9 cellular contexts compared by ENCODE assay signal in the genomic region with DNA sequence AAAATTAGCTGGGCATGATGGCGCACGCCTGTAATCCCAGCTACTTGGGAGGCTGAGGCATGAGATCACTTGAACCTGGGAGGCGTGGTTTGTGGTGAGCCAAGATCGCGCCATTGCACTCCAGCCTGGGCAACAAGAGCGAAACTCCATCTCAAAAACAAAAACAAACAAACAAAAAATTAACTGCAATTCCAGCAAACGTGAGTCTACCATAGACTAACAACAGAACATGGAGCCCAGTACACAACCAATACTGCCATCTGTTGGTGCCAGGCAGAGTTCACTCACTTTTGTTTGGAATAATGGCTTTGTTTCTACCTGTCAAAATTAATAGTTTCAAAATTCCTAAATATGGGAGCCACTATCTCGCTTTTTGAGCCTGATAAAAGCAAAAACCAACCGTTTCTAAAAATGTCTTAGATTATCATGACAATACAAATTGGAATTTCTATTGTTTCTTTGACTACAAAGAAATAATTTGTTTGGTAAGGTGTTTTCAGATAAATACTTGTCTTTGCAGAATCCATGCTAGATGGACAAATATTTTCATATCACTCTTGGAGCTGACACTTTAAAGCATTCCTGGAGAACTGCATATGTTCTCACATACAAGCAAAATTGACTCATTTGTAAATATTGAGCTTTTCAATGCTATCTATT. TPM values are rescaled to one million over a fixed set of nuclear protein-coding genes. Genes with fewer than 3 reads are reported as not detected.
DNase-seq lines count a peak whose midpoint lies in the region; ATAC-seq, FAIRE-seq and TF ChIP-seq lines count a peak whose summit lies in the region.
"Had no signal": no experiment of that assay in that cellular context is flagged by ENCODE, and none has a peak within 500 bp of the region (broad histone marks: within the 10 kb centered on the region; RNA-seq: fewer than 3 reads in every experiment).

No MANE protein-coding gene starts in this region.

- FAIRE-seq in D721Med (lab: Jason Lieb, UNC) (no peak), endothelial cell of umbilical vein (lab: Jason Lieb, UNC) (peak; percentile 91)

- no peak overlapping the region for H3K4me2 ChIP-seq in endothelial cell of umbilical vein (ENCODE audit: insufficient read depth, low read length)

- H3K27ac ChIP-seq in HEK293 (ENCODE audit: extremely low read depth, low read depth, low read length) (no peak overlapping the region), endothelial cell of umbilical vein (ENCODE audit: insufficient read depth, low read depth, low read length) (no peak overlapping the region)
- H3K27ac ChIP-seq: SK-N-MC had no signal

- H4K20me1 ChIP-seq in endothelial cell of umbilical vein (replicated peaks; ENCODE audit: control insufficient read depth, extremely low read depth, insufficient read depth, low read length) = no peaks in the 10 kb centered on the region

- H3K4me1 ChIP-seq in HEK293 (ENCODE audit: control insufficient read depth, insufficient read depth, low read length) (no peaks in the 10 kb centered on the region), endothelial cell of umbilical vein (ENCODE audit: control insufficient read depth, extremely low read depth, insufficient read depth, low read length) (no peaks in the 10 kb centered on the region)

- TF ChIP-seq CTCF in D721Med (IDR thresholded peaks at IDR 0.05; ENCODE audit: insufficient read depth, missing control alignments) = peak; percentile 66
- 0 out of 2 replicates have a peak, but pooled peaks have one; percentile 19 for TF ChIP-seq CTCF in HEK293 (tag by site-specific recombination; IDR thresholded peaks at IDR 0.05)
- peak; percentile 53 to 70 for TF ChIP-seq CTCF in endothelial cell of umbilical vein (IDR thresholded peaks at IDR 0.05; ENCODE audit: extremely low read depth in 1 of 2, insufficient read depth in 1 of 2, low read depth in 1 of 2, low read length in 2 of 2)

- no TSS peak for BruUV-seq in endothelial cell of umbilical vein (replicated peaks; lab: Mats Ljungman, UMichigan)

- H3K4me3 ChIP-seq in HEK293 (ENCODE audit: low read depth, low read length) (no peak overlapping the region), endothelial cell of umbilical vein (replicated peaks in 1 of 3; ENCODE audit: insufficient read depth in 1 of 3, low read depth in 1 of 3, low read length in 3 of 3) (no peak overlapping the region)
- H3K4me3 ChIP-seq: SK-N-MC had no signal

- no peak overlapping the region for H2AFZ ChIP-seq in endothelial cell of umbilical vein (ENCODE audit: low read depth, low read length)

- dilution Hi-C loops in endothelial cell of umbilical vein (cut with MboI; ENCODE audit: extremely low pct_ligation_motif_present, low sequenced_read_pairs) = no loop called here

- no peaks in the 10 kb centered on the region for H3K36me3 ChIP-seq in HEK293 (ENCODE audit: control insufficient read depth in 2 of 2, insufficient read depth in 1 of 2, low read length in 2 of 2)
- H3K36me3 ChIP-seq in endothelial cell of umbilical vein (ENCODE audit: control insufficient read depth in 2 of 2, extremely low read depth in 1 of 2, insufficient read depth in 2 of 2, low read length in 2 of 2) = no peaks in the 10 kb centered on the region

- no peak overlapping the region for H3K9ac ChIP-seq in endothelial cell of umbilical vein (replicated peaks; ENCODE audit: extremely low read depth, insufficient read depth, low read length)

- peaks cover 5% of the 10 kb centered on the region for H3K79me2 ChIP-seq in endothelial cell of umbilical vein (ENCODE audit: control insufficient read depth, insufficient read depth, low read length)

- POLR2A ChIA-PET in HEK293 (lab: Yijun Ruan, JAX) = no interaction called here
- POLR2A ChIA-PET in endothelial cell of umbilical vein (lab: Charles Lee) = no interaction called here

- no peak for TF ChIP-seq POLR2A in endothelial cell of umbilical vein (IDR thresholded peaks at IDR 0.05; ENCODE audit: low read depth, low read length)

- no peak for ATAC-seq in HG02884 (IDR thresholded peaks at IDR 0.05; ENCODE audit: unreplicated experiment)

- CTCF ChIA-PET in HEK293 (lab: Yijun Ruan, JAX) (interaction anchor here (0.6 to 2.1 kb wide), 13 partner anchors 9 to 1458 kb away, joined by 3 to 8 read pairs (median 3); no protein-coding TSS in a partner anchor), endothelial cell of umbilical vein (lab: Charles Lee) (interaction anchor here (0.7 to 6.1 kb wide), 19 partner anchors 12 to 210 kb away, joined by 3 to 49 read pairs (median 5); no protein-coding TSS in a partner anchor)

- DNase-seq in D721Med (ENCODE audit: insufficient read length, low spot score) (no peak), RPMI7951 (ENCODE audit: low read depth) (peak; percentile 49), endothelial cell of umbilical vein (ENCODE audit: low read depth, low spot score) (peak; percentile 67), pons (ENCODE audit: low spot score) (peak; percentile 34), DMS153 treated with DMSO at 0.1 percent for 48 hours (lab: John Stamatoyannopoulos, UW; ENCODE audit: unreplicated experiment) (no peak), COLO829 (ENCODE audit: low spot score) (no peak)

- H3K27me3 ChIP-seq in endothelial cell of umbilical vein (ENCODE audit: control insufficient read depth in 2 of 2, insufficient read depth in 2 of 2, low read length in 2 of 2) = no peaks in the 10 kb centered on the region

- H3K9me3 ChIP-seq in HEK293 (ENCODE audit: control insufficient read depth, insufficient read depth, low read depth, low read length) = no peaks in the 10 kb centered on the region
- H3K9me3 ChIP-seq in endothelial cell of umbilical vein (replicated peaks; ENCODE audit: control insufficient read depth, insufficient read depth, low read length) = no peaks in the 10 kb centered on the region

- H3K9me1 ChIP-seq in endothelial cell of umbilical vein (replicated peaks; ENCODE audit: control insufficient read depth, extremely low read depth, insufficient read depth, low read length) = no peaks in the 10 kb centered on the region

- intact Hi-C loops in endothelial cell of umbilical vein (cut with micrococcal nuclease) = loop anchor here (1.0 to 2.0 kb wide), 3 partner anchors 73 to 188 kb away; no protein-coding TSS in a partner anchor

TF ChIP-seq in HEK293, 187 proteins besides CTCF, POLR2A, EP300 and RAD21 (continues in another document):
- TF ChIP-seq GLIS1 (tag by site-specific recombination; IDR thresholded peaks at IDR 0.05) = peak; percentile 67
- TF ChIP-seq ZNF654 (tag by site-specific recombination; IDR thresholded peaks at IDR 0.05; ENCODE audit: low read depth) = peak; percentile 76
- no peak for TF ChIP-seq ZBTB1 (tag by site-specific recombination; IDR thresholded peaks at IDR 0.05)
- TF ChIP-seq GLI2 (tag by site-specific recombination; IDR thresholded peaks at IDR 0.05; ENCODE audit: borderline replicate concordance, low read depth) = no peak
- no peak for TF ChIP-seq ZNF140 (tag by site-specific recombination; IDR thresholded peaks at IDR 0.05)
- TF ChIP-seq OSR2 (tag by site-specific recombination; IDR thresholded peaks at IDR 0.05) = peak; percentile 28; the same call in 1 of the 2 replicates
- TF ChIP-seq ZNF76 (tag by site-specific recombination; IDR thresholded peaks at IDR 0.05; ENCODE audit: borderline replicate concordance, low read depth) = no peak
- TF ChIP-seq, protein P1, sequence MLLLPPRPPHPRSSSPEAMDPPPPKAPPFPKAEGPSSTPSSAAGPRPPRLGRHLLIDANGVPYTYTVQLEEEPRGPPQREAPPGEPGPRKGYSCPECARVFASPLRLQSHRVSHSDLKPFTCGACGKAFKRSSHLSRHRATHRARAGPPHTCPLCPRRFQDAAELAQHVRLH (tag by site-specific recombination; IDR thresholded peaks at IDR 0.05) = peak; percentile 54; the same call in 1 of the 2 replicates

TF ChIP-seq in endothelial cell of umbilical vein, 7 proteins besides CTCF, POLR2A, EP300 and RAD21:
- TF ChIP-seq, protein P2, sequence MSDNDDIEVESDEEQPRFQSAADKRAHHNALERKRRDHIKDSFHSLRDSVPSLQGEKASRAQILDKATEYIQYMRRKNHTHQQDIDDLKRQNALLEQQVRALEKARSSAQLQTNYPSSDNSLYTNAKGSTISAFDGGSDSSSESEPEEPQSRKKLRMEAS (IDR thresholded peaks at IDR 0.05; ENCODE audit: insufficient read depth, insufficient read length) = no peak
- no peak for TF ChIP-seq EZH2 (IDR thresholded peaks at IDR 0.05; ENCODE audit: borderline replicate concordance, low read depth, low read length, severe bottlenecking)

RNA-seq across cellular contexts. Expression of gene GPR176, which starts 45.0 kb away (rescaled TPM):
- 44.5 and 50.8 TPM in 2 replicates for total RNA-seq in RPMI7951 (2014; rRNA removed; shearing (Covaris generic))
- 35.3 and 39.8 TPM in 2 replicates for total RNA-seq in endothelial cell of umbilical vein
- polyA plus RNA-seq in endothelial cell of umbilical vein = 68.7 and 85.3 TPM in 2 replicates
- 33.2 and 34.2 TPM in 2 replicates for polyA plus RNA-seq in endothelial cell of umbilical vein (2011; cell fraction: cytosol; rRNA removed)
- polyA plus RNA-seq in endothelial cell of umbilical vein (2011; cell fraction: nucleus; rRNA removed) = 24.9 and 36.3 TPM in 2 replicates
- polyA plus RNA-seq in endothelial cell of umbilical vein (2012) = 21.5 and 30.0 TPM in 2 replicates
- 225 and 237 TPM in 2 replicates for polyA minus RNA-seq in endothelial cell of umbilical vein
- polyA minus RNA-seq in endothelial cell of umbilical vein (2011; cell fraction: cytosol; rRNA and poly(A)+ RNA removed) = 6.9 TPM
- polyA minus RNA-seq in endothelial cell of umbilical vein (2011; cell fraction: nucleus; rRNA and poly(A)+ RNA removed) = 34.5 and 45.4 TPM in 2 replicates

RNA-seq across cellular contexts. Expression of gene EIF2AK4, which starts 58.9 kb away (rescaled TPM):
- total RNA-seq in RPMI7951 (2014; rRNA removed; shearing (Covaris generic)) = 63.6 and 77.9 TPM in 2 replicates
- total RNA-seq in endothelial cell of umbilical vein = 51.6 and 55.0 TPM in 2 replicates
- 30.1 and 33.5 TPM in 2 replicates for polyA plus RNA-seq in endothelial cell of umbilical vein
- 41.4 and 48.4 TPM in 2 replicates for polyA plus RNA-seq in endothelial cell of umbilical vein (2011; cell fraction: cytosol; rRNA removed)
- polyA plus RNA-seq in endothelial cell of umbilical vein (2011; cell fraction: nucleus; rRNA removed) = 37.2 and 39.8 TPM in 2 replicates
- polyA plus RNA-seq in endothelial cell of umbilical vein (2012) = 43.3 and 54.0 TPM in 2 replicates
- 73.3 and 77.4 TPM in 2 replicates for polyA minus RNA-seq in endothelial cell of umbilical vein
- 22.7 TPM for polyA minus RNA-seq in endothelial cell of umbilical vein (2011; cell fraction: cytosol; rRNA and poly(A)+ RNA removed)
- polyA minus RNA-seq in endothelial cell of umbilical vein (2011; cell fraction: nucleus; rRNA and poly(A)+ RNA removed) = 54.0 and 72.1 TPM in 2 replicates

Comparison
In these comparisons a context has a peak if more than half of its experiments do, and no peak if none do; other contexts are left out.
1. DNase-seq: peak in RPMI7951 (single experiment), endothelial cell of umbilical vein (single experiment) and pons (single experiment); none in D721Med (single experiment), DMS153 treated with DMSO at 0.1 percent for 48 hours (single experiment) and COLO829 (single experiment).
2. Peak in every context shown above with its lines, with median percentiles within 50 percentile points of each other: CTCF ChIP-seq.